Comparison of ENCODE assay signal across 7 cellular contexts in genomic region chr5:180828756-180829531, GRCh38. TPM values are rescaled to one million over a fixed set of nuclear protein-coding genes. Genes with fewer than 3 reads are reported as not detected.
A peak's percentile ranks its signal among the peaks of the same experiment; 100 is the strongest.
DNase-seq lines count a peak whose midpoint lies in the region; ATAC-seq and TF ChIP-seq lines count a peak whose summit lies in the region.
"Not testable (repeated sequence)": the region's sequence is repeated elsewhere in the genome, so short reads cannot be mapped to it uniquely, and the experiment has no call there.

No MANE protein-coding gene starts in this region.

- WGBS in liver: 81% methylated on average over 13 of the region's 13 CpGs
- 80 to 89% (median 87%) methylated on average over 13 of the region's 13 CpGs for WGBS in stomach, 5 donors

- not testable (repeated sequence) for H3K9me3 ChIP-seq in DOHH2 (ENCODE audit: control insufficient read depth, insufficient read depth, low read length); T-helper 17 cell (ENCODE audit: control insufficient read depth, low read length, poor library complexity, severe bottlenecking); liver (ENCODE audit: control insufficient read depth in 4 of 4, low read length in 3 of 4); neutrophil; stomach

- not testable (repeated sequence) for TF ChIP-seq RAD21 in liver (IDR thresholded peaks at IDR 0.05)

- peak overlapping the region; percentile 10 for H3K4me3 Mint-ChIP-seq in T-helper 17 cell
- H3K4me3 Mint-ChIP-seq in activated naive CD4-positive, alpha-beta T cell treated with anti-CD3 and anti-CD28 coated beads, Interleukin-2, amount 10 ng/mL, durations not matched to agents 7 days and 5 days: peak overlapping the region; percentile 58

- ATAC-seq in T-helper 17 cell: not testable (repeated sequence)

- H3K9ac ChIP-seq in liver (ENCODE audit: low read depth in 1 of 2, low read length in 2 of 2): not testable (repeated sequence)

- peaks cover 45% of the 10 kb centered on the region for H3K79me2 ChIP-seq in DOHH2 (ENCODE audit: control insufficient read depth, low read length)

- H3K27me3 Mint-ChIP-seq in T-helper 17 cell; activated naive CD4-positive, alpha-beta T cell treated with anti-CD3 and anti-CD28 coated beads, Interleukin-2, amount 10 ng/mL, durations not matched to agents 7 days and 5 days: not testable (repeated sequence)

- TF ChIP-seq EP300 in stomach (IDR thresholded peaks at IDR 0.05): not testable (repeated sequence)

- peak overlapping the region; percentile 89 for H3K4me2 ChIP-seq in DOHH2 (ENCODE audit: low read length)

- not testable (repeated sequence) for H3K27ac ChIP-seq in DOHH2 (ENCODE audit: low read depth, low read length)
- H3K27ac ChIP-seq in coronary artery (peak overlapping the region; percentile 43 to 96), liver (ENCODE audit: low read depth in 1 of 2, low read length in 2 of 2) (peak overlapping the region in 1 of 2 donors; percentile 97), neutrophil (peak overlapping the region; percentile 97), stomach (peak overlapping the region; percentile 58 to 100 (median 99))

- H3K4me1 Mint-ChIP-seq in T-helper 17 cell: peaks cover 34% of the 10 kb centered on the region
- H3K4me1 Mint-ChIP-seq in activated naive CD4-positive, alpha-beta T cell treated with anti-CD3 and anti-CD28 coated beads, Interleukin-2, amount 10 ng/mL, durations not matched to agents 7 days and 5 days: peaks cover 49% of the 10 kb centered on the region

- not testable (repeated sequence) for H3K4me3 ChIP-seq in DOHH2 (ENCODE audit: low read length); coronary artery; liver (ENCODE audit: low read depth in 1 of 3, low read length in 3 of 3); neutrophil (ENCODE audit: low read depth in 1 of 2, low read length in 1 of 2); stomach

- TF ChIP-seq CTCF in DOHH2 (IDR thresholded peaks at IDR 0.05; ENCODE audit: low read depth, low read length, poor library complexity, severe bottlenecking); coronary artery (IDR thresholded peaks at IDR 0.05); liver (IDR thresholded peaks at IDR 0.05; ENCODE audit: low read depth, low read length, missing input control); neutrophil (IDR thresholded peaks at IDR 0.05); stomach (IDR thresholded peaks at IDR 0.05): not testable (repeated sequence)

- H3K36me3 Mint-ChIP-seq in T-helper 17 cell (ENCODE audit: low read depth): not testable (repeated sequence)
- H3K36me3 Mint-ChIP-seq in activated naive CD4-positive, alpha-beta T cell treated with anti-CD3 and anti-CD28 coated beads, Interleukin-2, amount 10 ng/mL, durations not matched to agents 7 days and 5 days: peaks cover 38% of the 10 kb centered on the region

- H4K20me1 ChIP-seq in DOHH2 (ENCODE audit: control insufficient read depth, insufficient read depth, low read depth, low read length): not testable (repeated sequence)

- CTCF ChIA-PET in activated naive CD4-positive, alpha-beta T cell treated with anti-CD3 and anti-CD28 coated beads, Interleukin-2, amount 10 ng/mL, durations not matched to agents 7 days and 5 days (lab: Charles Lee): interaction anchor here (1.0 to 2.2 kb wide), 4 partner anchors 11 to 26 kb away, joined by 4 to 10 read pairs (median 6); partner anchors contain the start of gene MGAT1

- DNase-seq in T-helper 17 cell; activated naive CD4-positive, alpha-beta T cell treated with anti-CD3 and anti-CD28 coated beads, Interleukin-2, amount 10 ng/mL, durations not matched to agents 7 days and 5 days; coronary artery (ENCODE audit: low spot score); stomach: not testable (repeated sequence)

- peaks cover 28% of the 10 kb centered on the region for H3K4me1 ChIP-seq in DOHH2 (ENCODE audit: control insufficient read depth, low read length)
- peaks cover 3 to 31% (median 19%) of the 10 kb centered on the region in 4 donors for H3K4me1 ChIP-seq in liver (ENCODE audit: control insufficient read depth in 4 of 4, insufficient read depth in 4 of 4, low read length in 3 of 4)
- peaks cover 28 to 31% of the 10 kb centered on the region in 2 experiments for H3K4me1 ChIP-seq in neutrophil (ENCODE audit: control insufficient read depth in 1 of 2, insufficient read depth in 1 of 2, low read depth in 1 of 2, low read length in 1 of 2)
- peaks cover 31 to 66% (median 54%) of the 10 kb centered on the region in 4 donors for H3K4me1 ChIP-seq in stomach

- peaks cover 27% of the 10 kb centered on the region for H3K36me3 ChIP-seq in DOHH2 (ENCODE audit: control insufficient read depth, low read length)
- not testable (repeated sequence) for H3K36me3 ChIP-seq in liver (ENCODE audit: control insufficient read depth in 4 of 4, insufficient read depth in 3 of 4, low read depth in 1 of 4, low read length in 3 of 4); neutrophil; stomach

- intact Hi-C loops in stomach (cut with DNase I; ENCODE audit: low total_unique reads): not testable (repeated sequence)

- not testable (repeated sequence) for TF ChIP-seq POLR2A in stomach (IDR thresholded peaks at IDR 0.05)

- H3K9me2 ChIP-seq in DOHH2 (replicated peaks; ENCODE audit: control insufficient read depth, low read length): not testable (repeated sequence)

- H3F3A ChIP-seq in DOHH2 (ENCODE audit: control insufficient read depth, insufficient read depth): not testable (repeated sequence)

- H3K27ac Mint-ChIP-seq in T-helper 17 cell: peak overlapping the region; percentile 97
- not testable (repeated sequence) for H3K27ac Mint-ChIP-seq in activated naive CD4-positive, alpha-beta T cell treated with anti-CD3 and anti-CD28 coated beads, Interleukin-2, amount 10 ng/mL, durations not matched to agents 7 days and 5 days

- H3K27me3 ChIP-seq in DOHH2 (ENCODE audit: control insufficient read depth, low read length); liver (ENCODE audit: control insufficient read depth in 4 of 4, insufficient read depth in 4 of 4, low read length in 3 of 4); neutrophil; stomach: not testable (repeated sequence)

- not testable (repeated sequence) for H3K9me3 Mint-ChIP-seq in activated naive CD4-positive, alpha-beta T cell treated with anti-CD3 and anti-CD28 coated beads, Interleukin-2, amount 10 ng/mL, durations not matched to agents 7 days and 5 days

TF ChIP-seq in liver, 16 proteins besides CTCF, POLR2A, EP300 and RAD21:
- TF ChIP-seq SP1 (IDR thresholded peaks at IDR 0.05) (peak; percentile 71), RXRA (IDR thresholded peaks at IDR 0.05) (peak; percentile 71 to 77), HNF4A (conservative IDR thresholded peaks at IDR 0.05) (peak; percentile 86 to 92), HNF4G (IDR thresholded peaks at IDR 0.05) (peak; percentile 74), NR2F2 (IDR thresholded peaks at IDR 0.05) (peak; percentile 98)

RNA-seq across cellular contexts. Expression of gene MGAT1, which starts 26.3 kb away (rescaled TPM):
- total RNA-seq in T-helper 17 cell (10 to 100 TPM; 77.1 to 80.8 TPM), liver (100 to 1,000 TPM in 1 of 2 donors, 10 to 100 TPM in 1; 73.6 to 122 TPM), stomach (100 to 1,000 TPM in 3 of 5 donors, 10 to 100 TPM in 2; 57.2 to 656 (median 148) TPM)
- polyA plus RNA-seq in liver (100 to 1,000 TPM in 1 of 2 donors, 10 to 100 TPM in 1; 73.0 to 125 TPM), stomach (10 to 100 TPM; 52.8 to 63.3 (median 57.9) TPM)

RNA-seq across cellular contexts. Expression of gene ZFP62, which starts 32.1 kb away (rescaled TPM):
- total RNA-seq in T-helper 17 cell (10 to 100 TPM; 18.9 to 23.5 TPM), liver (1 to 10 TPM; 7.9 to 8.8 TPM), stomach (10 to 100 TPM in 4 of 5 donors, 1 to 10 TPM in 1; 8.2 to 46.9 (median 16.5) TPM)
- polyA plus RNA-seq in liver (1 to 10 TPM; 3.4 to 3.5 TPM), stomach (10 to 100 TPM in 2 of 3 donors, 1 to 10 TPM in 1; 7.8 to 20.5 (median 13.3) TPM)
